1 cellular context compared by ENCODE assay signal in genomic region chr15:49620658-49621326, GRCh38.
TF ChIP-seq lines count a peak whose summit lies in the region.

TSS of gene DTWD1 (plus strand) at chr15:49621048. CDS start at chr15:49625168, 4,120 bp downstream.
TSS of gene FAM227B (minus strand) at chr15:49620818. CDS start at chr15:49615171, 5,647 bp downstream.

TF ChIP-seq in GM12878, 131 proteins besides CTCF, POLR2A, EP300 and RAD21 (continued from another document and continues in another):
- TF ChIP-seq ZNF592 (IDR thresholded peaks at IDR 0.05) (peak; percentile 51; the same call in 1 of the 2 replicates), ESRRA (IDR thresholded peaks at IDR 0.05; ENCODE audit: low read length) (peak; percentile 67; the same call in 1 of the 2 replicates), TARDBP (IDR thresholded peaks at IDR 0.05; ENCODE audit: borderline replicate concordance) (0 out of 2 replicates have a peak, but pooled peaks have one; percentile 71), CBX5 (IDR thresholded peaks at IDR 0.05; ENCODE audit: low read depth) (peak; percentile 98; the same call in 1 of the 2 replicates), ZBTB11 (CRISPR knock-in tag; IDR thresholded peaks at IDR 0.05) (peak; percentile 94), ZBTB4 (CRISPR knock-in tag; IDR thresholded peaks at IDR 0.05) (no peak), CHD2 (IDR thresholded peaks at IDR 0.05; ENCODE audit: borderline replicate concordance, low read depth, low read length) (no peak; the same call in 1 of the 2 replicates), NR2C2 (IDR thresholded peaks at IDR 0.05; ENCODE audit: borderline replicate concordance, control insufficient read depth, insufficient read length, low read depth) (no peak), E2F8 (IDR thresholded peaks at IDR 0.05; ENCODE audit: low read depth, partially characterized antibody) (no peak), ETV6 (conservative IDR thresholded peaks at IDR 0.05 in 1 of 2, IDR thresholded peaks at IDR 0.05 in 1 of 2; ENCODE audit: borderline replicate concordance in 1 of 2, low read depth in 1 of 2) (peak in 1 of 2 experiments; percentile 47; a peak in 1 of 4 replicates), PBX3 (IDR thresholded peaks at IDR 0.05; ENCODE audit: insufficient replicate concordance, low read depth, low read length) (peak; percentile 60), HSF1 (IDR thresholded peaks at IDR 0.05; ENCODE audit: low read depth, low read length) (no peak), CEBPZ (IDR thresholded peaks at IDR 0.05; ENCODE audit: low read depth, low read length) (0 out of 2 replicates have a peak, but pooled peaks have one; percentile 12), BCLAF1 (IDR thresholded peaks at IDR 0.05) (no peak), STAT3 (IDR thresholded peaks at IDR 0.05; ENCODE audit: low read depth, low read length) (no peak), YBX1 (IDR thresholded peaks at IDR 0.05) (no peak), CBFB (IDR thresholded peaks at IDR 0.05; ENCODE audit: low read depth) (peak; percentile 89), USF2 (IDR thresholded peaks at IDR 0.05; ENCODE audit: borderline replicate concordance, low read depth, low read length) (no peak), IKZF2 (IDR thresholded peaks at IDR 0.05) (peak; percentile 78 to 85), BCL3 (IDR thresholded peaks at IDR 0.05; ENCODE audit: borderline replicate concordance, insufficient read depth, low read depth, low read length, poor library complexity, severe bottlenecking) (no peak), HCFC1 (IDR thresholded peaks at IDR 0.05; ENCODE audit: low read length) (peak; percentile 80), ATF7 (IDR thresholded peaks at IDR 0.05; ENCODE audit: low read depth) (0 out of 2 replicates have a peak, but pooled peaks have one; percentile 46)
